9 cellular contexts compared by ENCODE assay signal in genomic region chr20:62639765-62640164, GRCh38.
"Had no signal": no experiment of that assay in that cellular context is flagged by ENCODE, and none has a peak within 500 bp of the region (broad histone marks: within the 10 kb centered on the region; RNA-seq: fewer than 3 reads in every experiment).

No MANE protein-coding gene starts in this region.

- H3K9me3 Mint-ChIP-seq: HFFc6, IgD-negative memory B cell had no signal

- H2AFZ ChIP-seq: GM23248 had no signal

- H3K9ac ChIP-seq: GM23248 had no signal

- DNase-seq: GM23248, GOT3, H7, HFFc6, KG1 had no signal

- H3K27ac ChIP-seq: GM23248, HL-60 had no signal

- H3K36me3 Mint-ChIP-seq: IgD-negative memory B cell had no signal

- H3K27ac Mint-ChIP-seq: HFFc6 had no signal

- H3K4me3 Mint-ChIP-seq: HFFc6 had no signal

- ATAC-seq: HCT116 had no signal

- H3K4me3 ChIP-seq: GM23248, HAP-1 had no signal

- H3K9me3 ChIP-seq: HAP-1 had no signal
